Comparison of ENCODE assay signal across 12 cellular contexts in genomic region chr20:60365063-60365640, GRCh38.
DNase-seq lines count a peak whose midpoint lies in the region; ATAC-seq and TF ChIP-seq lines count a peak whose summit lies in the region.
"Had no signal": no experiment of that assay in that cellular context is flagged by ENCODE, and none has a peak within 500 bp of the region (broad histone marks: within the 10 kb centered on the region; RNA-seq: fewer than 3 reads in every experiment).

No MANE protein-coding gene starts in this region.

- H3K36me3 ChIP-seq in GM23248 (ENCODE audit: low read depth) (no peaks in the 10 kb centered on the region), aorta (ENCODE audit: control insufficient read depth in 1 of 2, insufficient read depth in 2 of 2, low read length in 1 of 2) (no peaks in the 10 kb centered on the region)
- H3K36me3 ChIP-seq: adrenal gland had no signal

- no peaks in the 10 kb centered on the region for H3K79me2 ChIP-seq in GM23248 (ENCODE audit: insufficient read depth)

- peak; percentile 58 for ATAC-seq in left colon
- ATAC-seq in aorta (ENCODE audit: low FRiP score): no peak
- no peak for ATAC-seq in GM19328 (IDR thresholded peaks at IDR 0.05; ENCODE audit: unreplicated experiment)
- ATAC-seq: natural killer cell had no signal

- H3K4me1 ChIP-seq in GM23248 (ENCODE audit: insufficient read depth) (no peaks in the 10 kb centered on the region), aorta (ENCODE audit: control insufficient read depth in 1 of 2, insufficient read depth in 2 of 2, low read length in 2 of 2) (no peaks in the 10 kb centered on the region)
- H3K4me1 ChIP-seq: adrenal gland had no signal

- DNase-seq in AG09309 (ENCODE audit: low read depth): no peak
- DNase-seq in GM23248: peak; percentile 8
- DNase-seq in RPMI8226: peak; percentile 15
- DNase-seq in left colon: peak in 1 of 2 donors; percentile 15
- no peak for DNase-seq in activated CD4-positive, CD25-positive, alpha-beta regulatory T cell (lab: John Stamatoyannopoulos, UW)
- no peak for DNase-seq in HuH-7 (ENCODE audit: low spot score)
- DNase-seq in aorta: no peak
- DNase-seq: activated T-cell treated with anti-CD3 and anti-CD28 coated beads, Interleukin-2, amount 50 U/mL, for 1 hour; adrenal gland; kidney; natural killer cell had no signal

- 11 to 19% methylated on average over 7 of the region's 7 CpGs for WGBS in GM23248 (ENCODE audit: low coverage in 1 of 2, low lambda C conversion rate in 2 of 2, missing lambda C conversion rate in 2 of 2), 2 experiments
- 36 to 41% methylated on average over 7 of the region's 7 CpGs for WGBS in aorta, 2 donors

- H2AFZ ChIP-seq in GM23248: no peak overlapping the region

- H3K4me2 ChIP-seq in GM23248 (ENCODE audit: unreplicated experiment): no peak overlapping the region

- no peaks in the 10 kb centered on the region for H4K20me1 ChIP-seq in GM23248 (ENCODE audit: insufficient read depth)

- H3K9me3 ChIP-seq in GM23248 (ENCODE audit: low read depth) (no peaks in the 10 kb centered on the region), aorta (ENCODE audit: control insufficient read depth, low read length) (no peaks in the 10 kb centered on the region)
- H3K9me3 ChIP-seq: adrenal gland had no signal

- H3K27me3 ChIP-seq in GM23248 (replicated peaks; ENCODE audit: insufficient read depth): no peaks in the 10 kb centered on the region
- no peaks in the 10 kb centered on the region for H3K27me3 ChIP-seq in aorta (ENCODE audit: control insufficient read depth in 1 of 2, insufficient read depth in 2 of 2, low read length in 1 of 2)
- H3K27me3 ChIP-seq: adrenal gland had no signal

- intact Hi-C loops in left colon (cut with DNase I, micrococcal nuclease) (no loop called here), aorta (cut with DNase I) (no loop called here)

- H3K4me3 ChIP-seq in AG09309 (ENCODE audit: control insufficient read depth, low read depth, low read length) (no peak overlapping the region), GM23248 (no peak overlapping the region), aorta (ENCODE audit: low read length in 2 of 2) (no peak overlapping the region)
- H3K4me3 ChIP-seq: adrenal gland had no signal

- peak; percentile 36 for TF ChIP-seq CTCF in AG09309 (IDR thresholded peaks at IDR 0.05; ENCODE audit: control insufficient read depth, insufficient read depth, low read depth, low read length, missing control alignments)

- no peaks in the 10 kb centered on the region for H3F3A ChIP-seq in GM23248 (ENCODE audit: insufficient read depth)

- no peaks in the 10 kb centered on the region for H3K9me2 ChIP-seq in GM23248 (ENCODE audit: insufficient read depth)

- H3K27ac ChIP-seq in GM23248 (no peak overlapping the region), aorta (ENCODE audit: low read depth in 1 of 2, low read length in 2 of 2) (no peak overlapping the region)
- H3K27ac ChIP-seq: adrenal gland had no signal

- H3K9ac ChIP-seq in GM23248: no peak overlapping the region

- in situ Hi-C loops in GM23248 (cut with MboI): no loop called here

Comparison
In these comparisons a context has a peak if more than half of its experiments do, and no peak if none do; other contexts are left out.
1. DNase-seq: peak in GM23248 (single experiment) and RPMI8226 (single experiment); none in AG09309 (single experiment), activated CD4-positive, CD25-positive, alpha-beta regulatory T cell (0 of 4), HuH-7 (single experiment) and aorta (0 of 2).